8 cellular contexts compared by ENCODE assay signal in genomic region chr15:40054056-40054745, GRCh38. TPM values are rescaled to one million over a fixed set of nuclear protein-coding genes. Genes with fewer than 3 reads are reported as not detected.
DNase-seq lines count a peak whose midpoint lies in the region; ATAC-seq and TF ChIP-seq lines count a peak whose summit lies in the region.

No MANE protein-coding gene starts in this region.

- H3K9ac ChIP-seq in mammary epithelial cell (ENCODE audit: insufficient read depth, low read length): no peak overlapping the region

- no peaks in the 10 kb centered on the region for H3K9me3 ChIP-seq in esophagus muscularis mucosa
- H3K9me3 ChIP-seq in mammary epithelial cell (replicated peaks; ENCODE audit: insufficient read depth, low read length): no peaks in the 10 kb centered on the region
- no peaks in the 10 kb centered on the region for H3K9me3 ChIP-seq in HAP-1

- in situ Hi-C loops in mammary epithelial cell (cut with MboI; ENCODE audit: low sequenced_read_pairs in 2 of 2): no loop called here
- in situ Hi-C loops in HAP-1 (cut with MboI; ENCODE audit: low sequenced_read_pairs): no loop called here

- no TSS peak for BruUV-seq in mammary epithelial cell (replicated peaks; lab: Mats Ljungman, UMichigan)

- H3K36me3 ChIP-seq in esophagus muscularis mucosa (peaks cover 0 to 14% (median 10%) of the 10 kb centered on the region in 4 donors), mammary epithelial cell (ENCODE audit: insufficient read depth, low read length) (no peaks in the 10 kb centered on the region), HAP-1 (replicated peaks) (no peaks in the 10 kb centered on the region)

- TF ChIP-seq CTCF in coronary artery (IDR thresholded peaks at IDR 0.05): no peak
- no peak for TF ChIP-seq CTCF in esophagus muscularis mucosa (IDR thresholded peaks at IDR 0.05)
- TF ChIP-seq CTCF in mammary epithelial cell (conservative IDR thresholded peaks at IDR 0.05 in 1 of 2, IDR thresholded peaks at IDR 0.05 in 1 of 2; ENCODE audit: extremely low read depth in 1 of 2, insufficient read depth in 1 of 2, low read depth in 1 of 2, low read length in 2 of 2): no peak

- no peaks in the 10 kb centered on the region for H3K27me3 ChIP-seq in esophagus muscularis mucosa
- no peaks in the 10 kb centered on the region for H3K27me3 ChIP-seq in mammary epithelial cell (ENCODE audit: insufficient read depth, low read length)
- H3K27me3 ChIP-seq in HAP-1 (ENCODE audit: low read depth): no peaks in the 10 kb centered on the region

- no peak overlapping the region for H2AFZ ChIP-seq in mammary epithelial cell (ENCODE audit: low read depth, low read length)

- CTCF ChIA-PET in mammary epithelial cell (lab: Charles Lee; ENCODE audit: low non-redundant PET): no interaction called here

- DNase-seq in ELR (ENCODE audit: low read depth): peak; percentile 69
- DNase-seq in coronary artery (ENCODE audit: low spot score): peak; percentile 69
- no peak for DNase-seq in NOMO-1 (lab: John Stamatoyannopoulos, UW; ENCODE audit: unreplicated experiment in 2 of 2)
- no peak for DNase-seq in esophagus muscularis mucosa (ENCODE audit: extremely low spot score)
- DNase-seq in mammary epithelial cell: no peak
- DNase-seq in HAP-1 (ENCODE audit: low spot score in 2 of 2): no peak

- H3K79me2 ChIP-seq in mammary epithelial cell (ENCODE audit: insufficient read depth, low read length): no peaks in the 10 kb centered on the region

- no peak overlapping the region for H3K27ac ChIP-seq in coronary artery
- H3K27ac ChIP-seq in esophagus muscularis mucosa (replicated peaks in 1 of 4): no peak overlapping the region
- H3K27ac ChIP-seq in mammary epithelial cell (ENCODE audit: insufficient read depth, low read depth, low read length): no peak overlapping the region

- TF ChIP-seq POLR2A in esophagus muscularis mucosa (IDR thresholded peaks at IDR 0.05; ENCODE audit: low read depth): no peak

- WGBS in esophagus muscularis mucosa: 85% methylated on average over 11 of the region's 12 CpGs
- 96% methylated on average over 9 of the region's 12 CpGs for WGBS in mammary epithelial cell (ENCODE audit: low coverage, missing lambda C conversion rate)

- H3K4me3 ChIP-seq in coronary artery: no peak overlapping the region
- no peak overlapping the region for H3K4me3 ChIP-seq in esophagus muscularis mucosa
- no peak overlapping the region for H3K4me3 ChIP-seq in mammary epithelial cell (replicated peaks in 1 of 3; ENCODE audit: insufficient read depth in 1 of 3, low read depth in 2 of 3, low read length in 3 of 3)
- no peak overlapping the region for H3K4me3 ChIP-seq in HAP-1

- H3K4me2 ChIP-seq in mammary epithelial cell (ENCODE audit: insufficient read depth, low read depth, low read length): no peak overlapping the region

- ATAC-seq in GM19452 (IDR thresholded peaks at IDR 0.05; ENCODE audit: unreplicated experiment) (peak; percentile 51), HG03432 (IDR thresholded peaks at IDR 0.05; ENCODE audit: unreplicated experiment) (peak; percentile 49)

- intact Hi-C loops in esophagus muscularis mucosa (cut with DNase I) (no loop called here), mammary epithelial cell (cut with micrococcal nuclease) (no loop called here)

- TF ChIP-seq EP300 in esophagus muscularis mucosa (IDR thresholded peaks at IDR 0.05): no peak

- no peaks in the 10 kb centered on the region for H4K20me1 ChIP-seq in mammary epithelial cell (ENCODE audit: insufficient read depth, low read length)

- H3K4me1 ChIP-seq in esophagus muscularis mucosa (peaks cover 5 to 27% (median 17%) of the 10 kb centered on the region in 4 donors), mammary epithelial cell (ENCODE audit: insufficient read depth, low read length) (peaks cover 23% of the 10 kb centered on the region), HAP-1 (no peaks in the 10 kb centered on the region)

- dilution Hi-C loops in mammary epithelial cell (cut with HindIII; ENCODE audit: low sequenced_read_pairs): no loop called here

RNA-seq across cellular contexts. Expression of gene SRP14, which starts 15.2 kb away (rescaled TPM):
- total RNA-seq in esophagus muscularis mucosa: 100 to 1,000 TPM; 262 to 412 (median 301) TPM
- total RNA-seq in mammary epithelial cell: 100 to 1,000 TPM in 1 of 2 donors, 10 to 100 TPM in 1; 85.7 to 148 TPM
- 231 TPM for polyA plus RNA-seq in mammary epithelial cell
- polyA minus RNA-seq in mammary epithelial cell: 50.4 TPM

RNA-seq across cellular contexts. Expression of gene BMF, which starts 54.5 kb away (rescaled TPM):
- total RNA-seq in esophagus muscularis mucosa (1 to 10 TPM; 4.6 to 8.3 (median 6.3) TPM), mammary epithelial cell (1 to 10 TPM; 1.5 to 2.2 TPM)
- 0.22 TPM for polyA plus RNA-seq in mammary epithelial cell
- not detected for polyA minus RNA-seq in mammary epithelial cell

Comparison
In these comparisons a context has a peak if more than half of its experiments do, and no peak if none do; other contexts are left out.
1. DNase-seq: peak in ELR (single experiment) and coronary artery (single experiment); none in NOMO-1 (0 of 2), esophagus muscularis mucosa (single experiment), mammary epithelial cell (single experiment) and HAP-1 (0 of 2).